Comparison of ENCODE assay signal across 1 cellular context in genomic region chr1:51236548-51237312, GRCh38.
TF ChIP-seq lines count a peak whose summit lies in the region.

No MANE protein-coding gene starts in this region.

TF ChIP-seq in HepG2, 621 proteins besides CTCF, POLR2A, EP300 and RAD21 (continued from another document):
- TF ChIP-seq CERS6 (CRISPR knock-in tag; IDR thresholded peaks at IDR 0.05) (no peak), YY1 (IDR thresholded peaks at IDR 0.05; ENCODE audit: insufficient read depth, insufficient replicate concordance, low read depth, low read length) (peak; percentile 68), THYN1 (CRISPR knock-in tag; IDR thresholded peaks at IDR 0.05; ENCODE audit: borderline replicate concordance, low read depth) (no peak), ETV5 (CRISPR knock-in tag; IDR thresholded peaks at IDR 0.05; ENCODE audit: borderline replicate concordance) (no peak), ZNF557 (CRISPR knock-in tag; IDR thresholded peaks at IDR 0.05) (no peak), SP2 (CRISPR knock-in tag; IDR thresholded peaks at IDR 0.05) (no peak), BCL3 (CRISPR knock-in tag; IDR thresholded peaks at IDR 0.05) (peak; percentile 21; the same call in 1 of the 2 replicates), TBL1XR1 (IDR thresholded peaks at IDR 0.05; ENCODE audit: borderline replicate concordance, low read length, partially characterized antibody) (no peak), ZNF740 (CRISPR knock-in tag; IDR thresholded peaks at IDR 0.05) (peak; percentile 69), ZNF432 (CRISPR knock-in tag; IDR thresholded peaks at IDR 0.05; ENCODE audit: borderline replicate concordance) (no peak), MAZ (IDR thresholded peaks at IDR 0.05; ENCODE audit: borderline replicate concordance, low read depth, low read length) (no peak), MAZ (CRISPR knock-in tag; IDR thresholded peaks at IDR 0.05; ENCODE audit: low read depth) (no peak), ZNF570 (CRISPR knock-in tag; IDR thresholded peaks at IDR 0.05; ENCODE audit: borderline replicate concordance) (no peak)
